Comparison of ENCODE assay signal across 12 cellular contexts in genomic region chr5:142006363-142007236, GRCh38. TPM values are rescaled to one million over a fixed set of nuclear protein-coding genes. Genes with fewer than 3 reads are reported as not detected.
DNase-seq lines count a peak whose midpoint lies in the region; ATAC-seq and TF ChIP-seq lines count a peak whose summit lies in the region.
"Had no signal": no experiment of that assay in that cellular context is flagged by ENCODE, and none has a peak within 500 bp of the region (broad histone marks: within the 10 kb centered on the region; RNA-seq: fewer than 3 reads in every experiment).

No MANE protein-coding gene starts in this region.

- no peak overlapping the region for H3K27ac ChIP-seq in ovary
- H3K27ac ChIP-seq: SJSA1, uterus had no signal

- peak; percentile 6 for DNase-seq in GDM1 (lab: John Stamatoyannopoulos, UW)
- peak; percentile 61 for DNase-seq in NOMO-1 treated with DMSO at 0.1 percent for 48 hours (lab: John Stamatoyannopoulos, UW; ENCODE audit: unreplicated experiment)
- peak in 1 of 3 experiments; percentile 19 for DNase-seq in effector memory CD8-positive, alpha-beta T cell
- DNase-seq in NCI-H510A treated with DMSO at 0.1 percent for 48 hours (lab: John Stamatoyannopoulos, UW), result no peak
- DNase-seq in ovary, result no peak
- DNase-seq: DMS53, glutamatergic neuron, retina, uterus had no signal

- no peak for TF ChIP-seq POLR2A in ovary (IDR thresholded peaks at IDR 0.05)

- ATAC-seq in GM19455 (IDR thresholded peaks at IDR 0.05; ENCODE audit: unreplicated experiment), result peak; percentile 57
- ATAC-seq in effector memory CD8-positive, alpha-beta T cell (replicated peaks), result peak; percentile 95
- ATAC-seq in GM21619 (IDR thresholded peaks at IDR 0.05; ENCODE audit: unreplicated experiment), result no peak

- no peaks in the 10 kb centered on the region for H3K36me3 ChIP-seq in ovary
- H3K36me3 ChIP-seq: uterus had no signal

- H3K36me3 Mint-ChIP-seq in effector memory CD8-positive, alpha-beta T cell (ENCODE audit: insufficient read depth), result peaks cover 16% of the 10 kb centered on the region

- peak overlapping the region; percentile 18 to 57 for H3K4me3 Mint-ChIP-seq in effector memory CD8-positive, alpha-beta T cell

- TF ChIP-seq EP300 in ovary (IDR thresholded peaks at IDR 0.05), result no peak

- no peak for TF ChIP-seq CTCF in ovary (IDR thresholded peaks at IDR 0.05)

- intact Hi-C loops in ovary (cut with DNase I), result loop anchor here in 2 of 4 donors (10.0 kb wide), 2 partner anchors 128 to 138 kb away; no protein-coding TSS in a partner anchor

- H3K27me3 ChIP-seq in ovary, result no peaks in the 10 kb centered on the region
- H3K27me3 ChIP-seq: SJSA1, uterus had no signal

- no peaks in the 10 kb centered on the region for H3K9me3 Mint-ChIP-seq in effector memory CD8-positive, alpha-beta T cell

- peak overlapping the region; percentile 74 to 80 for H3K27ac Mint-ChIP-seq in effector memory CD8-positive, alpha-beta T cell

- no peaks in the 10 kb centered on the region for H3K27me3 Mint-ChIP-seq in effector memory CD8-positive, alpha-beta T cell

- 71 to 83% (median 79%) methylated on average over 3 of the region's 3 CpGs for WGBS in ovary, 3 donors

- H3K4me1 ChIP-seq in ovary (ENCODE audit: insufficient read depth), result no peaks in the 10 kb centered on the region
- H3K4me1 ChIP-seq: SJSA1, uterus had no signal

- no peak overlapping the region for H3K4me3 ChIP-seq in ovary
- H3K4me3 ChIP-seq: SJSA1, uterus had no signal

- H3K9me3 ChIP-seq in ovary, result no peaks in the 10 kb centered on the region
- H3K9me3 ChIP-seq: SJSA1, uterus had no signal

- H3K4me1 Mint-ChIP-seq in effector memory CD8-positive, alpha-beta T cell (ENCODE audit: low read depth in 2 of 2), result peaks cover 24 to 36% of the 10 kb centered on the region in 2 donors

RNA-seq across cellular contexts. Expression of gene GNPDA1, which starts 6.2 kb away (rescaled TPM):
- 10 to 100 TPM; 20.3 to 40.9 (median 35.1) TPM for total RNA-seq in ovary
- 100 to 1,000 TPM in 1 of 2 donors, 10 to 100 TPM in 1; 23.2 to 108 TPM for polyA plus RNA-seq in ovary

RNA-seq across cellular contexts. Expression of gene RNF14, which starts 37.7 kb away (rescaled TPM):
- total RNA-seq in ovary, result 10 to 100 TPM; 26.0 to 55.4 (median 42.6) TPM
- polyA plus RNA-seq in ovary, result 10 to 100 TPM; 28.7 to 74.9 TPM

RNA-seq across cellular contexts. Expression of gene PCDH12, which starts 48.6 kb away (rescaled TPM):
- 1 to 10 TPM in 5 of 7 donors, under 1 TPM in 2; 0.61 to 3.6 (median 2.1) TPM for total RNA-seq in ovary
- 10 to 100 TPM in 1 of 2 donors, 1 to 10 TPM in 1; 1.6 to 11.1 TPM for polyA plus RNA-seq in ovary
- total RNA-seq: SJSA1 had no signal

Comparison
In these comparisons a context has a peak if more than half of its experiments do, and no peak if none do; other contexts are left out.
1. DNase-seq: peak in GDM1 (single experiment) and NOMO-1 treated with DMSO at 0.1 percent for 48 hours (single experiment); none in NCI-H510A treated with DMSO at 0.1 percent for 48 hours (single experiment) and ovary (0 of 5).